In genomic region chr6:134389129-134389528, GRCh38 we compare ENCODE assay signal across 13 cellular contexts.
"Had no signal": no experiment of that assay in that cellular context is flagged by ENCODE, and none has a peak within 500 bp of the region (broad histone marks: within the 10 kb centered on the region; RNA-seq: fewer than 3 reads in every experiment).

No MANE protein-coding gene starts in this region.

- H3K27me3 ChIP-seq: esophagus squamous epithelium, heart left ventricle, sigmoid colon had no signal

- H3K4me3 Mint-ChIP-seq: activated CD4-positive, alpha-beta memory T cell treated with anti-CD3 and anti-CD28 coated beads for 36 hours; activated T-cell treated with anti-CD3 and anti-CD28 coated beads, Interleukin-2, amount 50 U/mL, for 4 hours; nephron progenitor cell had no signal

- H3K27me3 Mint-ChIP-seq: activated CD4-positive, alpha-beta memory T cell treated with anti-CD3 and anti-CD28 coated beads for 36 hours had no signal

- H3K27ac ChIP-seq: esophagus squamous epithelium, heart left ventricle, left ventricle myocardium inferior, sigmoid colon had no signal

- ATAC-seq: activated T-cell treated with anti-CD3 and anti-CD28 coated beads, Interleukin-2, amount 50 U/mL, for 4 hours; heart left ventricle had no signal

- DNase-seq: activated CD4-positive, alpha-beta memory T cell treated with anti-CD3 and anti-CD28 coated beads for 36 hours; activated T-cell treated with anti-CD3 and anti-CD28 coated beads, Interleukin-2, amount 50 U/mL, for 4 hours; aorta; esophagus squamous epithelium; foreskin melanocyte; heart left ventricle; left ventricle myocardium inferior; mesendoderm; nephron progenitor cell; sigmoid colon; stimulated activated CD4-positive, alpha-beta T cell treated with anti-CD3 and anti-CD28 coated beads, Interleukin-12 subunit alpha, Interleukin-12 subunit beta, amount 100 ng/mL, for 4 hours; stimulated activated naive CD4-positive, alpha-beta T cell; T-helper 2 cell had no signal

- H3K27ac Mint-ChIP-seq: activated CD4-positive, alpha-beta memory T cell treated with anti-CD3 and anti-CD28 coated beads for 36 hours had no signal

- H3K4me3 ChIP-seq: esophagus squamous epithelium, heart left ventricle, left ventricle myocardium inferior, sigmoid colon had no signal

- H3K9me3 Mint-ChIP-seq: activated T-cell treated with anti-CD3 and anti-CD28 coated beads, Interleukin-2, amount 50 U/mL, for 4 hours; nephron progenitor cell had no signal

- H3K4me1 ChIP-seq: left ventricle myocardium inferior, sigmoid colon had no signal

- H3K9me3 ChIP-seq: esophagus squamous epithelium, heart left ventricle, left ventricle myocardium inferior, sigmoid colon had no signal

- H3K36me3 Mint-ChIP-seq: activated CD4-positive, alpha-beta memory T cell treated with anti-CD3 and anti-CD28 coated beads for 36 hours had no signal

- H3K36me3 ChIP-seq: esophagus squamous epithelium, heart left ventricle, left ventricle myocardium inferior, sigmoid colon had no signal
